In genomic region chr3:14989943-14990753, GRCh38 we compare ENCODE assay signal across 11 cellular contexts. TPM values are rescaled to one million over a fixed set of nuclear protein-coding genes. Genes with fewer than 3 reads are reported as not detected.
DNase-seq lines count a peak whose midpoint lies in the region; ATAC-seq and TF ChIP-seq lines count a peak whose summit lies in the region.
"Had no signal": no experiment of that assay in that cellular context is flagged by ENCODE, and none has a peak within 500 bp of the region (broad histone marks: within the 10 kb centered on the region; RNA-seq: fewer than 3 reads in every experiment).

No MANE protein-coding gene starts in this region.

- H3K9me3 ChIP-seq in breast epithelium (no peaks in the 10 kb centered on the region), mammary epithelial cell (replicated peaks; ENCODE audit: insufficient read depth, low read length) (no peaks in the 10 kb centered on the region), upper lobe of left lung (no peaks in the 10 kb centered on the region)
- H3K9me3 ChIP-seq: ovary had no signal

- peaks cover 2% of the 10 kb centered on the region for H4K20me1 ChIP-seq in mammary epithelial cell (ENCODE audit: insufficient read depth, low read length)

- CTCF ChIA-PET in MCF 10A (lab: Yijun Ruan, JAX) (interaction anchor here (0.6 to 1.2 kb wide), 4 partner anchors 12 to 64 kb away, joined by 3 to 4 read pairs (median 3); no protein-coding TSS in a partner anchor), mammary epithelial cell (lab: Charles Lee; ENCODE audit: low non-redundant PET) (no interaction called here)

- TF ChIP-seq POLR2A in breast epithelium (IDR thresholded peaks at IDR 0.05) (no peak), upper lobe of left lung (IDR thresholded peaks at IDR 0.05) (no peak)

- peak overlapping the region; percentile 43 for H3K27ac Mint-ChIP-seq in MCF 10A (ENCODE audit: low read depth, unreplicated experiment)

- H3K27ac ChIP-seq in breast epithelium = peak overlapping the region in 1 of 2 donors; percentile 16
- H3K27ac ChIP-seq in mammary epithelial cell (ENCODE audit: insufficient read depth, low read depth, low read length) = no peak overlapping the region
- no peak overlapping the region for H3K27ac ChIP-seq in upper lobe of left lung
- H3K27ac ChIP-seq: ovary had no signal

- in situ Hi-C loops in mammary epithelial cell (cut with MboI; ENCODE audit: low sequenced_read_pairs in 2 of 2) = no loop called here

- peaks cover 64% of the 10 kb centered on the region for H3K79me2 ChIP-seq in mammary epithelial cell (ENCODE audit: insufficient read depth, low read length)

- H3K27me3 ChIP-seq in breast epithelium (no peaks in the 10 kb centered on the region), mammary epithelial cell (ENCODE audit: insufficient read depth, low read length) (no peaks in the 10 kb centered on the region), upper lobe of left lung (no peaks in the 10 kb centered on the region)
- H3K27me3 ChIP-seq: ovary had no signal

- DNase-seq in MCF 10A (ENCODE audit: unreplicated experiment) = peak; percentile 9
- DNase-seq in breast epithelium (ENCODE audit: low spot score in 2 of 2) = no peak
- DNase-seq in mammary epithelial cell = peak; percentile 11
- DNase-seq in left kidney (ENCODE audit: low read depth, low spot score) = peak; percentile 65
- no peak for DNase-seq in upper lobe of left lung
- no peak for DNase-seq in posterior cingulate gyrus
- DNase-seq: activated B cell treated with CpG ODN at 0.5 μM for 24 hours, NCI-H1930 had no signal

- POLR2A ChIA-PET in MCF 10A (lab: Yijun Ruan, JAX) = interaction anchor here (0.6 to 1.0 kb wide), 3 partner anchors 43 to 410 kb away, joined by 3 read pairs; no protein-coding TSS in a partner anchor

- H3K4me2 ChIP-seq in mammary epithelial cell (ENCODE audit: insufficient read depth, low read depth, low read length) = no peak overlapping the region

- H3K27me3 Mint-ChIP-seq in MCF 10A (ENCODE audit: insufficient read depth, unreplicated experiment) = no peaks in the 10 kb centered on the region
- H3K27me3 Mint-ChIP-seq: activated B cell treated with CpG ODN at 0.5 μM for 24 hours had no signal

- H3K4me3 ChIP-seq in breast epithelium (no peak overlapping the region), mammary epithelial cell (replicated peaks in 1 of 3; ENCODE audit: insufficient read depth in 1 of 3, low read depth in 2 of 3, low read length in 3 of 3) (no peak overlapping the region), upper lobe of left lung (no peak overlapping the region)
- H3K4me3 ChIP-seq: ovary had no signal

- H2AFZ ChIP-seq in mammary epithelial cell (ENCODE audit: low read depth, low read length) = no peak overlapping the region

- H3K9me3 Mint-ChIP-seq in MCF 10A (ENCODE audit: unreplicated experiment) = no peaks in the 10 kb centered on the region
- H3K9me3 Mint-ChIP-seq: activated B cell treated with CpG ODN at 0.5 μM for 24 hours had no signal

- dilution Hi-C loops in mammary epithelial cell (cut with HindIII; ENCODE audit: low sequenced_read_pairs) = loop anchor here (10.0 kb wide), 1 partner anchor 55 kb away; no protein-coding TSS in a partner anchor

- no peak overlapping the region for H3K4me3 Mint-ChIP-seq in MCF 10A (ENCODE audit: unreplicated experiment)

- no peaks in the 10 kb centered on the region for H3K36me3 ChIP-seq in breast epithelium
- no peaks in the 10 kb centered on the region for H3K36me3 ChIP-seq in mammary epithelial cell (ENCODE audit: insufficient read depth, low read length)
- no peaks in the 10 kb centered on the region for H3K36me3 ChIP-seq in upper lobe of left lung
- H3K36me3 ChIP-seq: ovary had no signal

- TF ChIP-seq CTCF in MCF 10A (IDR thresholded peaks at IDR 0.05; ENCODE audit: unreplicated experiment) (no peak), breast epithelium (IDR thresholded peaks at IDR 0.05) (no peak), mammary epithelial cell (conservative IDR thresholded peaks at IDR 0.05 in 1 of 2, IDR thresholded peaks at IDR 0.05 in 1 of 2; ENCODE audit: extremely low read depth in 1 of 2, insufficient read depth in 1 of 2, low read depth in 1 of 2, low read length in 2 of 2) (no peak), upper lobe of left lung (IDR thresholded peaks at IDR 0.05) (no peak)

- intact Hi-C loops in MCF 10A (cut with micrococcal nuclease) (no loop called here), breast epithelium (cut with DNase I; ENCODE audit: low total_unique reads) (no loop called here), mammary epithelial cell (cut with micrococcal nuclease) (no loop called here), posterior cingulate gyrus (cut with DNase I) (no loop called here)

- peak; percentile 45 to 66 for ATAC-seq in upper lobe of left lung (ENCODE audit: low FRiP score in 2 of 2)
- no peak for ATAC-seq in GM18511 (IDR thresholded peaks at IDR 0.05; ENCODE audit: unreplicated experiment)
- no peak for ATAC-seq in GM18861 (IDR thresholded peaks at IDR 0.05; ENCODE audit: unreplicated experiment)

- H3K9ac ChIP-seq in mammary epithelial cell (ENCODE audit: insufficient read depth, low read length) = no peak overlapping the region

- 53% methylated on average over 3 of the region's 3 CpGs for WGBS in mammary epithelial cell (ENCODE audit: low coverage, missing lambda C conversion rate)
- 44 to 57% methylated on average over 3 of the region's 3 CpGs for WGBS in upper lobe of left lung, 2 donors

- peaks cover 0 to 12% of the 10 kb centered on the region in 2 donors for H3K4me1 ChIP-seq in breast epithelium
- peaks cover 7% of the 10 kb centered on the region for H3K4me1 ChIP-seq in mammary epithelial cell (ENCODE audit: insufficient read depth, low read length)
- H3K4me1 ChIP-seq in upper lobe of left lung = peaks cover 14 to 39% (median 20%) of the 10 kb centered on the region in 4 donors

- H3K4me1 Mint-ChIP-seq in MCF 10A (ENCODE audit: insufficient read depth, unreplicated experiment) = peaks cover 13% of the 10 kb centered on the region

- TF ChIP-seq EP300 in upper lobe of left lung (IDR thresholded peaks at IDR 0.05) = no peak

- H3K36me3 Mint-ChIP-seq in MCF 10A (ENCODE audit: insufficient read depth, unreplicated experiment) = peaks cover 21% of the 10 kb centered on the region

- no TSS peak for BruUV-seq in MCF 10A (replicated peaks; lab: Mats Ljungman, UMichigan)
- no TSS peak for BruUV-seq in mammary epithelial cell (replicated peaks; lab: Mats Ljungman, UMichigan)

RNA-seq across cellular contexts. Expression of gene NR2C2, which starts 42.8 kb away (rescaled TPM):
- 42.4 and 45.2 TPM in 2 replicates for total RNA-seq in MCF 10A (2022)
- 10 to 100 TPM; 41.9 to 71.0 (median 52.8) TPM for total RNA-seq in breast epithelium
- 10 to 100 TPM; 27.0 to 32.7 TPM for total RNA-seq in mammary epithelial cell
- polyA plus RNA-seq in mammary epithelial cell = 12.0 TPM
- 31.9 TPM for polyA minus RNA-seq in mammary epithelial cell
- total RNA-seq in upper lobe of left lung = 10 to 100 TPM; 24.9 to 54.0 (median 46.6) TPM

Comparison
In these comparisons a context has a peak if more than half of its experiments do, and no peak if none do; other contexts are left out.
1. DNase-seq: peak in MCF 10A (single experiment), mammary epithelial cell (single experiment) and left kidney (single experiment); none in breast epithelium (0 of 2), upper lobe of left lung (0 of 2) and posterior cingulate gyrus (0 of 10).
2. ATAC-seq: peak in upper lobe of left lung (2 of 2); none in GM18511 (single experiment) and GM18861 (single experiment).